ENCODE assay signal across 2 cellular contexts in the genomic region with DNA sequence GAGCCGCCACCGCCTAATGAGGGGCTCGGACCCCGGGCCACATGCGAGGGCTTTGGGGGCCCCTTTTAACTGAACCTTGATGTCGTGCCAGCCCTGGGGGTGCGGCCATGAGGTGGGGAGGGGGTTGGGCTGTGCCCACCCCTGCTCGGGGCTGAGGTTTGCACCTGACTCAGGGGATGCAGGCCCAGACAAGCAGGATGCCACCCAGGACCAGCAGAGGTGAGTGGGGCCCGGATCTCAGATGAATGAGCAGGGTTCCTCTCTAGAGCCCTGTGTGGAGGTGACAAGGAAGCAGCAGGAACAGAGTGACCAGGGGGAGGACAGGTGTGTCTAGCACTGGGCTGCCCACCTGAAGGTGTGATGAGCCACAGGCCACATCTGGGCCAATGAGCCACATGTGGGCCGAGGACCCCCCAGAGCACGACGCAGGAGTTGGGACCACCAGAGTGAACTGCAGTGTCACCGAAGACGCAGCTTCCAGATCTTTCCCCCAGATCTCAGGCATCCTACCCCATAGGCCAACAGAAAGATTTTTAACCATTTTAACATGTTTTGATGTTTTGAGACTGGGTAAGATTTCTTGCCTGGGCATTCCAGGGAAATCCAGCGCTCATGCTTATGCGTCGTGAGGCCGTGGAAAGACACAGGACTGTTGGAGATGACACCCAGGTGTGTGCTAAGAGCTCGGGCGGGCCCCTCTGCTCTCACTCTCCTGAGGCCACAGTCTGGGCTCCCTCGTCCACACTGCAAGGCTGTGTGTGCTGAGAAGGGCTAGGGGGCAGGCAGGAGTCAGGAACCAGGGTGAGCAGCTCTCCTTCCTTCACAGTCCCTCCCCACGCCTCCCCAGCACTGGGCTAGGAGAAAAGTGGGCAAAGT.
A peak's percentile ranks its signal among the peaks of the same experiment; 100 is the strongest.
TF ChIP-seq lines count a peak whose summit lies in the region.

No MANE protein-coding gene starts in this region.

TF ChIP-seq in HCT116, 20 proteins besides CTCF, POLR2A, EP300 and RAD21:
- no peak for TF ChIP-seq CBX3 (IDR thresholded peaks at IDR 0.05; ENCODE audit: low read depth)
- TF ChIP-seq CEBPB (IDR thresholded peaks at IDR 0.05; ENCODE audit: low read depth), result no peak
- no peak for TF ChIP-seq POLR2AphosphoS5 (IDR thresholded peaks at IDR 0.05; ENCODE audit: low read depth, low read length)
- TF ChIP-seq YY1 (IDR thresholded peaks at IDR 0.05; ENCODE audit: extremely low read depth, insufficient replicate concordance, low read depth, low read length), result no peak
- TF ChIP-seq JUND (IDR thresholded peaks at IDR 0.05), result no peak
- no peak for TF ChIP-seq ZNF274 (IDR thresholded peaks at IDR 0.05; ENCODE audit: low read depth, low read length)
- TF ChIP-seq ZFX (IDR thresholded peaks at IDR 0.05), result no peak

TF ChIP-seq in K562, 482 proteins besides CTCF, POLR2A, EP300 and RAD21:
- 0 out of 2 replicates have a peak, but pooled peaks have one; percentile 11 for TF ChIP-seq SMC3 (conservative IDR thresholded peaks at IDR 0.05; ENCODE audit: insufficient read depth, low read depth, low read length)
- no peak for TF ChIP-seq CREBBP (IDR thresholded peaks at IDR 0.05; ENCODE audit: low read depth, low read length)
